In genomic region chr2:222561151-222561550, GRCh38 we compare ENCODE assay signal across 1 cellular context.
"Had no signal": no experiment of that assay in that cellular context is flagged by ENCODE, and none has a peak within 500 bp of the region (broad histone marks: within the 10 kb centered on the region; RNA-seq: fewer than 3 reads in every experiment).

No MANE protein-coding gene starts in this region.

- H3K4me3 ChIP-seq: GM12878 had no signal
